Comparison of ENCODE assay signal across 16 cellular contexts in the genomic region with DNA sequence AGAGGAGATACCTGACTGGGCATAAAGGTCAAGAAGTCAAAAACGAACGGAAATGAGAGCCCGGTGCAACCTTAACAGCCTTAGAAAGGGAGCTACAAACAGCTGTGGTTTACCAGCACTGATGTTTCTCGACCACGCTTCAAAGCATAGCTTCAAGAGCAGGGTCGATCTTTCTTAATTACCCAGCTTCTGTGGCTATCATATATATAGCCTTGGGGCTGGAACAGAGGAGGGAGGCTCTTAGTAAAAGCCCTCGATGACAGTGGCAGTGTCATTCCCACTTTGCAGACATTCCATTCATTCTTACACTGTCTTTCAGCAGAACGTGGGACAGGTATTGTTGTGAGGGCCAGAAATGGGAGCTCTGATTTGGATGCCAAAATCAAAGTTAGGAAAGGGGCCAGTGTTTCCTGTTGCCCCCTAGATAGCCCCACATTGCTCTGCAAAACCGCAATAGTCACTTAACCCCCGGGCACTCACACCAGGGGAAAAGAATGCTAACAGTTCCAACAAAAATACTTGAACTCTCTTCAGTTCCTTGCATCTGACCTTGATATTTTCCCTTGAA.
DNase-seq lines count a peak whose midpoint lies in the region; ATAC-seq and TF ChIP-seq lines count a peak whose summit lies in the region.
"Had no signal": no experiment of that assay in that cellular context is flagged by ENCODE, and none has a peak within 500 bp of the region (broad histone marks: within the 10 kb centered on the region; RNA-seq: fewer than 3 reads in every experiment).

No MANE protein-coding gene starts in this region.

- H3K36me3 ChIP-seq in body of pancreas (replicated peaks in 1 of 2; ENCODE audit: insufficient read depth in 1 of 2, low read depth in 2 of 2), result no peaks in the 10 kb centered on the region
- H3K36me3 ChIP-seq: colonic mucosa had no signal

- H3K36me3 Mint-ChIP-seq in H9 (ENCODE audit: insufficient read depth in 1 of 3, low read depth in 3 of 3) (peaks cover 0 to 5% (median 0%) of the 10 kb centered on the region in 3 experiments; a peak in 2 of 7 replicates), mesothelial cell of epicardium (peaks cover 7% of the 10 kb centered on the region), glutamatergic neuron (ENCODE audit: unreplicated experiment) (no peaks in the 10 kb centered on the region)

- no CpG with 5 or more reads among the region's 10 CpGs for WGBS in H9 (ENCODE audit: extremely low coverage, insufficient read length, low lambda C conversion rate)
- 41 to 45% methylated on average over 10 of the region's 10 CpGs for WGBS in body of pancreas, 2 donors

- H3K4me3 ChIP-seq in body of pancreas, result no peak overlapping the region
- H3K4me3 ChIP-seq: colonic mucosa had no signal

- H3K9me3 Mint-ChIP-seq in H9 (peaks cover 4 to 5% of the 10 kb centered on the region in 2 experiments; a peak in 4 of 5 replicates), mesothelial cell of epicardium (peaks cover 21% of the 10 kb centered on the region), glutamatergic neuron (ENCODE audit: unreplicated experiment) (peaks cover 3% of the 10 kb centered on the region)
- H3K9me3 Mint-ChIP-seq: stimulated activated naive CD8-positive, alpha-beta T cell treated with anti-CD3 and anti-CD28 coated beads, Interleukin-15, Interleukin-2, amounts not matched to agents 100 ng/mL and 50 ng/mL, for 24 hours had no signal

- H3K56ac ChIP-seq in H9 (ENCODE audit: insufficient read length, low read depth, low read length), result no peak overlapping the region

- H2AFZ ChIP-seq in H9 (ENCODE audit: low read length), result no peak overlapping the region

- H4K20me1 ChIP-seq in H9 (ENCODE audit: control insufficient read depth, insufficient read depth, insufficient read length), result no peaks in the 10 kb centered on the region

- TF ChIP-seq POLR2A in body of pancreas (IDR thresholded peaks at IDR 0.05), result no peak

- no peaks in the 10 kb centered on the region for H3K27me3 ChIP-seq in H9 (ENCODE audit: insufficient read depth, low read length)
- no peaks in the 10 kb centered on the region for H3K27me3 ChIP-seq in body of pancreas
- H3K27me3 ChIP-seq: colonic mucosa had no signal

- H3K23me2 ChIP-seq in H9 (ENCODE audit: insufficient read length, low read depth, low read length, poor library complexity, severe bottlenecking), result no peaks in the 10 kb centered on the region

- no peak overlapping the region for H3K4me3 Mint-ChIP-seq in H9
- no peak overlapping the region for H3K4me3 Mint-ChIP-seq in mesothelial cell of epicardium
- no peak overlapping the region for H3K4me3 Mint-ChIP-seq in glutamatergic neuron (ENCODE audit: unreplicated experiment)
- H3K4me3 Mint-ChIP-seq: stimulated activated naive CD8-positive, alpha-beta T cell treated with anti-CD3 and anti-CD28 coated beads, Interleukin-15, Interleukin-2, amounts not matched to agents 100 ng/mL and 50 ng/mL, for 24 hours had no signal

- H3K27me3 Mint-ChIP-seq in H9 (ENCODE audit: low read depth), result no peaks in the 10 kb centered on the region
- no peaks in the 10 kb centered on the region for H3K27me3 Mint-ChIP-seq in mesothelial cell of epicardium (ENCODE audit: low read depth)
- H3K27me3 Mint-ChIP-seq in glutamatergic neuron (ENCODE audit: unreplicated experiment), result no peaks in the 10 kb centered on the region

- H4K8ac ChIP-seq in H9 (replicated peaks; ENCODE audit: insufficient read length, low read depth, low read length), result no peak overlapping the region

- no peak overlapping the region for H3K18ac ChIP-seq in H9 (ENCODE audit: insufficient read length, low read depth, low read length)

- no peak overlapping the region for H3K4ac ChIP-seq in H9 (ENCODE audit: low read depth, low read length)

- H3K79me2 ChIP-seq in H9 (ENCODE audit: insufficient read depth, low read length), result no peaks in the 10 kb centered on the region

- no peak overlapping the region for H2BK15ac ChIP-seq in H9 (ENCODE audit: low read depth, low read length)

- H3K27ac Mint-ChIP-seq in H9 (no peak overlapping the region), mesothelial cell of epicardium (peak overlapping the region; percentile 27), glutamatergic neuron (ENCODE audit: unreplicated experiment) (no peak overlapping the region)
- H3K27ac Mint-ChIP-seq: stimulated activated naive CD8-positive, alpha-beta T cell treated with anti-CD3 and anti-CD28 coated beads, Interleukin-15, Interleukin-2, amounts not matched to agents 100 ng/mL and 50 ng/mL, for 24 hours had no signal

- intact Hi-C loops in body of pancreas (cut with DNase I), result no loop called here

- no peaks in the 10 kb centered on the region; the same call in 1 of the 2 replicates for H3K4me1 ChIP-seq in H9 (ENCODE audit: insufficient read depth, low read length)
- no peaks in the 10 kb centered on the region for H3K4me1 ChIP-seq in body of pancreas
- H3K4me1 ChIP-seq: colonic mucosa had no signal

- no peak overlapping the region for H3K14ac ChIP-seq in H9 (ENCODE audit: insufficient read depth, low read length)

- no peak overlapping the region for H2BK12ac ChIP-seq in H9 (ENCODE audit: insufficient read length, low read depth, low read length)

- peak; percentile 76 for DNase-seq in EH (ENCODE audit: low read depth)
- DNase-seq in H9, result no peak
- DNase-seq in T1000 (lab: John Stamatoyannopoulos, UW), result peak; percentile 32
- DNase-seq in mesothelial cell of epicardium (ENCODE audit: low spot score in 2 of 2, unreplicated experiment in 2 of 2), result no peak
- DNase-seq in substantia nigra (lab: John Stamatoyannopoulos, UW), result no peak
- no peak for DNase-seq in glutamatergic neuron
- no peak for DNase-seq in UCSD-AML1 (lab: John Stamatoyannopoulos, UW; ENCODE audit: unreplicated experiment)
- DNase-seq in body of pancreas, result no peak
- DNase-seq: activated gamma-delta T cell, aorta, colonic mucosa, KG1, NCI-H1417, Right ventricle myocardium superior had no signal

- H3K9ac ChIP-seq in H9 (ENCODE audit: extremely low read depth, insufficient read length, low read length), result no peak overlapping the region

- H2BK120ac ChIP-seq in H9 (ENCODE audit: low read depth, low read length, poor library complexity, severe bottlenecking), result no peak overlapping the region

- no peak overlapping the region for H3T11ph ChIP-seq in H9 (ENCODE audit: low read length)

- no peak for ATAC-seq in body of pancreas
- ATAC-seq: activated CD4-positive, CD25-positive, alpha-beta regulatory T cell treated with anti-CD3 and anti-CD28 coated beads, Interleukin-2, amount 50 U/mL, for 24 hours had no signal

- no peak overlapping the region for H4K91ac ChIP-seq in H9 (ENCODE audit: insufficient read length, low read depth, low read length)

- TF ChIP-seq CTCF in H9 (conservative IDR thresholded peaks at IDR 0.05) (no peak), mesothelial cell of epicardium (IDR thresholded peaks at IDR 0.05; ENCODE audit: unreplicated experiment) (no peak), glutamatergic neuron (IDR thresholded peaks at IDR 0.05; ENCODE audit: partially characterized antibody, unreplicated experiment) (no peak), body of pancreas (IDR thresholded peaks at IDR 0.05) (no peak)

- no peak overlapping the region for H3K27ac ChIP-seq in H9 (ENCODE audit: insufficient read length, low read depth, low read length)
- no peak overlapping the region for H3K27ac ChIP-seq in substantia nigra (ENCODE audit: low read depth, low read length, poor library complexity, severe bottlenecking)
- H3K27ac ChIP-seq in body of pancreas, result no peak overlapping the region
- H3K27ac ChIP-seq: colonic mucosa had no signal

- H3K4me2 ChIP-seq in H9 (ENCODE audit: insufficient read depth, insufficient read length, low read length), result no peak overlapping the region

- no peak overlapping the region for H2BK5ac ChIP-seq in H9 (ENCODE audit: insufficient read length, low read length)

- H4K5ac ChIP-seq in H9 (ENCODE audit: insufficient read length, low read depth, low read length), result no peak overlapping the region

- H3K23ac ChIP-seq in H9 (ENCODE audit: insufficient read length, low read depth, low read length), result peak overlapping the region; percentile 97

- peaks cover 2 to 7% of the 10 kb centered on the region in 2 experiments; a peak in 1 of 4 replicates for H3K4me1 Mint-ChIP-seq in H9
- peaks cover 29% of the 10 kb centered on the region for H3K4me1 Mint-ChIP-seq in mesothelial cell of epicardium
- H3K4me1 Mint-ChIP-seq in glutamatergic neuron (ENCODE audit: low read depth, unreplicated experiment), result no peaks in the 10 kb centered on the region

- H2AK5ac ChIP-seq in H9 (ENCODE audit: insufficient read length, low read length), result no peak overlapping the region

- H3K79me1 ChIP-seq in H9 (ENCODE audit: insufficient read depth, low read depth, low read length, poor library complexity, severe bottlenecking), result no peaks in the 10 kb centered on the region

- H3K9me3 ChIP-seq in H9 (ENCODE audit: control insufficient read depth, low read depth, low read length), result no peaks in the 10 kb centered on the region
- H3K9me3 ChIP-seq in body of pancreas, result no peaks in the 10 kb centered on the region
- H3K9me3 ChIP-seq: colonic mucosa had no signal

- H2BK20ac ChIP-seq in H9 (ENCODE audit: low read depth, low read length, poor library complexity, severe bottlenecking), result no peak overlapping the region

Comparison
In these comparisons a context has a peak if more than half of its experiments do, and no peak if none do; other contexts are left out.
1. DNase-seq: peak in EH (single experiment) and T1000 (single experiment); none in H9 (single experiment), mesothelial cell of epicardium (0 of 2), substantia nigra (0 of 49), glutamatergic neuron (single experiment), UCSD-AML1 (single experiment) and body of pancreas (0 of 4).